In genomic region chr17:48612854-48613691, GRCh38 we compare ENCODE assay signal across 8 cellular contexts. TPM values are rescaled to one million over a fixed set of nuclear protein-coding genes. Genes with fewer than 3 reads are reported as not detected.
DNase-seq lines count a peak whose midpoint lies in the region; ATAC-seq, FAIRE-seq and TF ChIP-seq lines count a peak whose summit lies in the region.

No MANE protein-coding gene starts in this region.

- H3K79me2 ChIP-seq in mesendoderm (ENCODE audit: control insufficient read depth, insufficient read depth, low read length) = no peaks in the 10 kb centered on the region

- H3K79me1 ChIP-seq in mesendoderm (ENCODE audit: low read length) = no peaks in the 10 kb centered on the region

- H2BK5ac ChIP-seq in mesendoderm (ENCODE audit: low read length) = no peak overlapping the region

- H3K27me3 ChIP-seq in SJCRH30 = peaks cover 13% of the 10 kb centered on the region
- H3K27me3 ChIP-seq in bronchial epithelial cell (ENCODE audit: control insufficient read depth, insufficient read depth, low read length) = peaks cover 82% of the 10 kb centered on the region
- peaks cover 89% of the 10 kb centered on the region for H3K27me3 ChIP-seq in mesendoderm (ENCODE audit: insufficient read depth, low read length, poor library complexity)
- peaks cover 95% of the 10 kb centered on the region for H3K27me3 ChIP-seq in upper lobe of right lung

- no peak overlapping the region for H3K18ac ChIP-seq in mesendoderm (ENCODE audit: low read length)

- no peak overlapping the region for H3K9ac ChIP-seq in mesendoderm (ENCODE audit: low read length)

- H3K36me3 ChIP-seq in SJCRH30 (no peaks in the 10 kb centered on the region), bronchial epithelial cell (ENCODE audit: control insufficient read depth, insufficient read depth, low read length) (no peaks in the 10 kb centered on the region), mesendoderm (ENCODE audit: control insufficient read depth, insufficient read depth, low read length) (no peaks in the 10 kb centered on the region), upper lobe of right lung (no peaks in the 10 kb centered on the region)

- no peak overlapping the region for H2BK15ac ChIP-seq in mesendoderm (replicated peaks; ENCODE audit: low read depth)

- intact Hi-C loops in upper lobe of right lung (cut with DNase I) = loop anchor here (10.0 kb wide), 1 partner anchor 268 kb away; no protein-coding TSS in a partner anchor

- no CpG with 5 or more reads among the region's 67 CpGs for WGBS in mesendoderm (ENCODE audit: extremely low coverage, insufficient coverage, low lambda C conversion rate)

- no peak overlapping the region for H4K8ac ChIP-seq in mesendoderm (ENCODE audit: low read depth, low read length)

- TF ChIP-seq CTCF in AG09319 (IDR thresholded peaks at IDR 0.05; ENCODE audit: low read depth, low read length) = peak; percentile 6
- TF ChIP-seq CTCF in bronchial epithelial cell (IDR thresholded peaks at IDR 0.05; ENCODE audit: insufficient read depth, low read length, severe bottlenecking) = peak; percentile 6
- no peak for TF ChIP-seq CTCF in upper lobe of right lung (IDR thresholded peaks at IDR 0.05)

- H4K5ac ChIP-seq in mesendoderm (ENCODE audit: low read length) = no peak overlapping the region

- H3K4ac ChIP-seq in mesendoderm (ENCODE audit: low read depth, low read length) = no peak overlapping the region

- no peaks in the 10 kb centered on the region; the same call in 1 of the 2 replicates for H3K4me1 ChIP-seq in SJCRH30
- no peaks in the 10 kb centered on the region for H3K4me1 ChIP-seq in mesendoderm (ENCODE audit: control insufficient read depth, low read depth, low read length)
- H3K4me1 ChIP-seq in upper lobe of right lung = peaks cover 29% of the 10 kb centered on the region

- no peak overlapping the region for H3K23ac ChIP-seq in mesendoderm (ENCODE audit: low read length)

- no peak overlapping the region for H3K56ac ChIP-seq in mesendoderm (ENCODE audit: low read length)

- peak; percentile 49 for ATAC-seq in GM18511 (IDR thresholded peaks at IDR 0.05; ENCODE audit: unreplicated experiment)
- ATAC-seq in upper lobe of right lung = peak; percentile 40
- ATAC-seq in HG03135 (IDR thresholded peaks at IDR 0.05; ENCODE audit: unreplicated experiment) = no peak
- no peak for ATAC-seq in GM21723 (IDR thresholded peaks at IDR 0.05; ENCODE audit: unreplicated experiment)

- H2BK120ac ChIP-seq in mesendoderm (ENCODE audit: low read depth, low read length) = no peak overlapping the region

- H2AK5ac ChIP-seq in mesendoderm (ENCODE audit: low read length) = no peak overlapping the region

- peak overlapping the region; percentile 84 for H3K4me3 ChIP-seq in SJCRH30
- no peak overlapping the region for H3K4me3 ChIP-seq in bronchial epithelial cell (ENCODE audit: low read depth, low read length)
- H3K4me3 ChIP-seq in mesendoderm (ENCODE audit: low read length) = no peak overlapping the region
- peak overlapping the region; percentile 36 for H3K4me3 ChIP-seq in upper lobe of right lung

- H3K27ac ChIP-seq in SJCRH30 = no peak overlapping the region
- H3K27ac ChIP-seq in mesendoderm (ENCODE audit: low read depth, low read length) = no peak overlapping the region
- no peak overlapping the region for H3K27ac ChIP-seq in upper lobe of right lung

- peak overlapping the region; percentile 9 for H3K4me2 ChIP-seq in mesendoderm (ENCODE audit: low read length)

- no peak for FAIRE-seq in bronchial epithelial cell (lab: Jason Lieb, UNC)

- H3K9me3 ChIP-seq in SJCRH30 (replicated peaks) = no peaks in the 10 kb centered on the region
- H3K9me3 ChIP-seq in upper lobe of right lung = no peaks in the 10 kb centered on the region

- DNase-seq in AG09319 (ENCODE audit: extremely low read depth, low read depth) (no peak), SJCRH30 (peak; percentile 65 to 77), bronchial epithelial cell (ENCODE audit: low read depth) (no peak), mesendoderm (peak; percentile 76), upper lobe of right lung (no peak)

RNA-seq across cellular contexts. Expression of gene HOXB8, which starts 2.0 kb away (rescaled TPM):
- 0.13 and 0.38 TPM in 2 replicates for total RNA-seq in SJCRH30 (2014; rRNA removed; shearing (Covaris generic))
- total RNA-seq in bronchial epithelial cell = not detected in 2 replicates
- polyA plus RNA-seq in mesendoderm (2013, experiment 1 of 2) = not detected
- not detected for polyA plus RNA-seq in mesendoderm (2013, experiment 2 of 2)
- 1.0 TPM for total RNA-seq in upper lobe of right lung

RNA-seq across cellular contexts. Expression of gene HOXB7, which starts 2.3 kb away (rescaled TPM):
- total RNA-seq in SJCRH30 (2014; rRNA removed; shearing (Covaris generic)) = 18.8 and 23.1 TPM in 2 replicates
- total RNA-seq in bronchial epithelial cell (not detected in 2 replicates), upper lobe of right lung (1.2 TPM)
- not detected for polyA plus RNA-seq in mesendoderm (2013, experiment 1 of 2)
- 0.04 TPM for polyA plus RNA-seq in mesendoderm (2013, experiment 2 of 2)

RNA-seq across cellular contexts. Expression of gene HOXB6, which starts 8.3 kb away (rescaled TPM):
- total RNA-seq in SJCRH30 (2014; rRNA removed; shearing (Covaris generic)) = 6.2 and 7.5 TPM in 2 replicates
- not detected in 2 replicates for total RNA-seq in bronchial epithelial cell
- polyA plus RNA-seq in mesendoderm (2013, experiment 1 of 2) = not detected
- not detected for polyA plus RNA-seq in mesendoderm (2013, experiment 2 of 2)
- 4.9 TPM for total RNA-seq in upper lobe of right lung

RNA-seq across cellular contexts. Expression of gene HOXB9, which starts 13.1 kb away (rescaled TPM):
- total RNA-seq in SJCRH30 (2014; rRNA removed; shearing (Covaris generic)) = 2.5 and 4.0 TPM in 2 replicates
- total RNA-seq in bronchial epithelial cell = not detected in 2 replicates
- polyA plus RNA-seq in mesendoderm (2013, experiment 1 of 2) = 0.17 TPM
- 0.10 TPM for polyA plus RNA-seq in mesendoderm (2013, experiment 2 of 2)
- not detected for total RNA-seq in upper lobe of right lung

RNA-seq across cellular contexts. Expression of gene HOXB5, which starts 19.5 kb away (rescaled TPM):
- 0.51 and 0.61 TPM in 2 replicates for total RNA-seq in SJCRH30 (2014; rRNA removed; shearing (Covaris generic))
- not detected in 2 replicates for total RNA-seq in bronchial epithelial cell
- not detected for polyA plus RNA-seq in mesendoderm (2013, experiment 1 of 2)
- not detected for polyA plus RNA-seq in mesendoderm (2013, experiment 2 of 2)
- 4.4 TPM for total RNA-seq in upper lobe of right lung

Comparison
In these comparisons a context has a peak if more than half of its experiments do, and no peak if none do; other contexts are left out.
1. DNase-seq: peak in SJCRH30 (2 of 2) and mesendoderm (single experiment); none in AG09319 (single experiment), bronchial epithelial cell (single experiment) and upper lobe of right lung (single experiment).
2. ATAC-seq: peak in GM18511 (single experiment) and upper lobe of right lung (single experiment); none in HG03135 (single experiment) and GM21723 (single experiment).
3. H3K4me3 ChIP-seq: peak in SJCRH30 (single experiment) and upper lobe of right lung (single experiment); none in bronchial epithelial cell (single experiment) and mesendoderm (single experiment).